12 cellular contexts compared by ENCODE assay signal in the genomic region with DNA sequence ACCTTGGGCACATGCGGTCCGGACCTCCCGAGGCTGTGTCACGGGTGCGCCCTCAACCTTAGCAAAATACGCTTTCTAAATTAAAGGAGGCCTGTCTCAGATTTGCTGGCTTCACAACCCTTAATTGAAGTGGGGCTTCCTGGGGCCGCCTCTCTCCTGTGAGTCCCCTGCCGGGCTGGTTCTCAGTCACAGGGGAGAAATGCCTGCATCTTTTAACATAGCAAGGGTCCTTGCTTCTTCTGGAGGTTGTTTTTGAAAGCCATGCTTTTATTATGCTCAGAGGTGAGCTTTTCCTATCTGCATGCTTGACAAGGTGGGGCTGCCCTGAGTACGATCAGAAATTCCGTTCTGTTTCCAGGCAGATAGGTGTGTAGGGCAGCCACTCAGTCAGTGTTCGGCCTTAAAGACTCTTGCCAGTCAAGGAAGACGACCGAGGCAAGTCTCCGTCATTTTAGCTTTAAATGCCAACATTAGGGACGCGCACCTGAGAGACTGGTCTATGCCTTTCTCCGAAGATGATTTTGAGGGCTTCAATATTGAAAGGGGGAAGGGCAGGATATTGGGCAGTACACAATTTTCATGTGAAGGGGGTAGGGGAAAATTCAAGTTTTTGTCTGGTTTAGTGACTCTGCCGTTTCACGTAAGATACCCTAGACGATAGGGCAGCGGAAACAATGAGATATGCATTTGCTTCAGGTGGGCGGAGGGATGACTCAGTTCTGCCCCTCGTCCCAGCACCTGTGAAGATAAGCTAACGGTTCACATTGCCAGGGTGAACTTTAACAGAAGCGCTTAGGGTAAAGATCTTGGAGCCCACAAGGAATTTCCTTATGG. TPM values are rescaled to one million over a fixed set of nuclear protein-coding genes. Genes with fewer than 3 reads are reported as not detected.
DNase-seq lines count a peak whose midpoint lies in the region; ATAC-seq, FAIRE-seq and TF ChIP-seq lines count a peak whose summit lies in the region.
"Had no signal": no experiment of that assay in that cellular context is flagged by ENCODE, and none has a peak within 500 bp of the region (broad histone marks: within the 10 kb centered on the region; RNA-seq: fewer than 3 reads in every experiment).

No MANE protein-coding gene starts in this region.

- no peaks in the 10 kb centered on the region for H3K36me3 ChIP-seq in right atrium auricular region

- TF ChIP-seq POLR2A in GM12891 (IDR thresholded peaks at IDR 0.05; ENCODE audit: low read depth, low read length) = no peak

- H3K9me3 ChIP-seq in right atrium auricular region = no peaks in the 10 kb centered on the region

- H3K27ac ChIP-seq in right atrium auricular region = no peak overlapping the region

- H3K36me3 Mint-ChIP-seq in activated naive CD8-positive, alpha-beta T cell = no peaks in the 10 kb centered on the region

- H3K4me3 ChIP-seq in right atrium auricular region = no peak overlapping the region

- H3K27me3 Mint-ChIP-seq in activated naive CD8-positive, alpha-beta T cell = no peaks in the 10 kb centered on the region

- H3K27me3 ChIP-seq in right atrium auricular region = no peaks in the 10 kb centered on the region

- ATAC-seq in HG03565 (IDR thresholded peaks at IDR 0.05; ENCODE audit: unreplicated experiment) = no peak

- no peaks in the 10 kb centered on the region for H3K9me3 Mint-ChIP-seq in activated naive CD8-positive, alpha-beta T cell (ENCODE audit: low read depth)

- H3K27ac Mint-ChIP-seq in activated naive CD8-positive, alpha-beta T cell = peak overlapping the region; percentile 96

- peaks cover 0 to 5% of the 10 kb centered on the region in 2 donors for H3K4me1 ChIP-seq in right atrium auricular region

- no peak for FAIRE-seq in GM12891 (lab: Jason Lieb, UNC)

- H3K4me1 Mint-ChIP-seq in activated naive CD8-positive, alpha-beta T cell (ENCODE audit: low read depth) = peaks cover 55% of the 10 kb centered on the region

- peak overlapping the region; percentile 67 for H3K4me3 Mint-ChIP-seq in activated naive CD8-positive, alpha-beta T cell

- DNase-seq in GM12891 (ENCODE audit: insufficient read length, low spot score) (no peak), NCI-H510A treated with DMSO at 0.1 percent for 48 hours (lab: John Stamatoyannopoulos, UW) (no peak), midbrain (lab: John Stamatoyannopoulos, UW) (no peak), right atrium auricular region (ENCODE audit: low spot score) (no peak)
- peak; percentile 54 for DNase-seq in activated CD4-positive, CD25-positive, alpha-beta regulatory T cell treated with anti-CD3 and anti-CD28 coated beads, Interleukin-2, amount 50 U/mL, for 16 hours (ENCODE audit: low read depth, low spot score)
- DNase-seq in stimulated activated CD4-positive, alpha-beta T cell treated with anti-CD3 and anti-CD28 coated beads, Interleukin-4, amount 100 ng/mL, for 4 hours = peak; percentile 76 to 93
- DNase-seq: foreskin melanocyte, NCI-H1694, SHP77 treated with DMSO at 0.1 percent for 48 hours, substantia nigra had no signal

- TF ChIP-seq CTCF in right atrium auricular region (IDR thresholded peaks at IDR 0.05) = no peak

TF ChIP-seq in GM12891, 5 proteins besides CTCF, POLR2A, EP300 and RAD21:
- no peak for TF ChIP-seq POLR2AphosphoS5 (IDR thresholded peaks at IDR 0.05; ENCODE audit: low read depth, low read length)
- no peak for TF ChIP-seq SPI1 (IDR thresholded peaks at IDR 0.05; ENCODE audit: low read depth, low read length)
- no peak for TF ChIP-seq PAX5 (IDR thresholded peaks at IDR 0.05; ENCODE audit: insufficient read depth, low read length, severe bottlenecking)
- TF ChIP-seq TAF1 (IDR thresholded peaks at IDR 0.05; ENCODE audit: low read depth, low read length) = no peak
- peak; percentile 97 for TF ChIP-seq POU2F2 (IDR thresholded peaks at IDR 0.05; ENCODE audit: low read depth, low read length)

RNA-seq across cellular contexts. Expression of gene SLC7A5, which starts 5.5 kb away (rescaled TPM):
- 38.5 TPM for polyA plus RNA-seq in GM12891 (2012; ENCODE audit: low read depth, missing spikeins)
- total RNA-seq in right atrium auricular region = 10 to 100 TPM in 1 of 2 donors, 1 to 10 TPM in 1; 5.8 to 12.8 TPM

Comparison
In these comparisons a context has a peak if more than half of its experiments do, and no peak if none do; other contexts are left out.
1. DNase-seq: peak in activated CD4-positive, CD25-positive, alpha-beta regulatory T cell treated with anti-CD3 and anti-CD28 coated beads, Interleukin-2, amount 50 U/mL, for 16 hours (single experiment) and stimulated activated CD4-positive, alpha-beta T cell treated with anti-CD3 and anti-CD28 coated beads, Interleukin-4, amount 100 ng/mL, for 4 hours (2 of 2); none in GM12891 (single experiment), NCI-H510A treated with DMSO at 0.1 percent for 48 hours (single experiment), midbrain (single experiment) and right atrium auricular region (single experiment).